ENCODE assay signal across 25 cellular contexts in the genomic region with DNA sequence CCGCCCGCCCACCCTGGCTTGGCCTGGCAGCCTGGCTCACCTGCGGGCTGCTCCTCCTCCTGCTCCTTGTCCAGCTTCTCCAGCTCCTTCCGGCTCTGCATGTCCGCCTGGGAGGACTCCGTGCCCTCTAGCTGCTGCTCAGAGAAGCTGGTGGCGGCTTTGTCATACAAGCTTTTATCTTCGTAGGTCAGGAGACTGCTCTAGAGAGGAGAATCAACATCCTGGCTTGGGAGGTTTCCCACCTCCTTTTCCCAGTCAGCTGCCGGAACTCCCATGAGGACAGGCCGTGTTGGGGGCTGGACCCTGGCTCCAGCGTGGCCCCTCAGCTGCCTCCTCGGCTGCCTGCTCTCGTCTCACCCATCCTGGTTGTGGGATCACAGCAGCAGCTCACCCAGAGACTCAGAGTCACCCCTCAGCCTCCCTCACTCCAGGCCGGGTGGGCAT. TPM values are rescaled to one million over a fixed set of nuclear protein-coding genes. Genes with fewer than 3 reads are reported as not detected.
A peak's percentile ranks its signal among the peaks of the same experiment; 100 is the strongest.
DNase-seq lines count a peak whose midpoint lies in the region; ATAC-seq and TF ChIP-seq lines count a peak whose summit lies in the region.
"Had no signal": no experiment of that assay in that cellular context is flagged by ENCODE, and none has a peak within 500 bp of the region (broad histone marks: within the 10 kb centered on the region; RNA-seq: fewer than 3 reads in every experiment).

No MANE protein-coding gene starts in this region.

- no peaks in the 10 kb centered on the region for H3K9me3 ChIP-seq in T-helper 17 cell (ENCODE audit: control insufficient read depth, low read length, poor library complexity, severe bottlenecking)

- intact Hi-C loops in natural killer cell (cut with micrococcal nuclease), result no loop called here

- in situ Hi-C loops in G401 (cut with HindIII; ENCODE audit: low sequenced_read_pairs), result no loop called here

- ATAC-seq in T-helper 17 cell, result no peak
- ATAC-seq in stimulated activated memory B cell treated with anti-CD40 and anti-IgM and Interleukin-4, amounts not matched to agents 10 μg/mL and 1 μg/mL and 100 μg/mL, for 72 hours, result peak; percentile 12
- ATAC-seq in natural killer cell, result no peak
- ATAC-seq: GM12878, Panc1 had no signal

- H3K4me1 Mint-ChIP-seq in T-helper 17 cell (peaks cover 2% of the 10 kb centered on the region), natural killer cell (peaks cover 0 to 6% of the 10 kb centered on the region in 2 donors)
- H3K4me1 Mint-ChIP-seq in stimulated activated memory B cell treated with anti-CD40 and anti-IgM and Interleukin-4, amounts not matched to agents 10 μg/mL and 1 μg/mL and 100 μg/mL, for 72 hours, result no peaks in the 10 kb centered on the region

- TF ChIP-seq CTCF in natural killer cell (IDR thresholded peaks at IDR 0.05), result no peak

- no peak for TF ChIP-seq POLR2A in erythroblast (IDR thresholded peaks at IDR 0.05; ENCODE audit: low read length)

- H3K4me3 Mint-ChIP-seq in T-helper 17 cell (no peak overlapping the region), natural killer cell (no peak overlapping the region)
- H3K4me3 Mint-ChIP-seq in stimulated activated memory B cell treated with anti-CD40 and anti-IgM and Interleukin-4, amounts not matched to agents 10 μg/mL and 1 μg/mL and 100 μg/mL, for 72 hours, result no peak overlapping the region
- H3K4me3 Mint-ChIP-seq: CD4-positive, alpha-beta T cell had no signal

- peaks cover 13% of the 10 kb centered on the region for H3K9me3 Mint-ChIP-seq in stimulated activated memory B cell treated with anti-CD40 and anti-IgM and Interleukin-4, amounts not matched to agents 10 μg/mL and 1 μg/mL and 100 μg/mL, for 72 hours
- H3K9me3 Mint-ChIP-seq in natural killer cell, result peaks cover 0 to 2% of the 10 kb centered on the region in 2 donors

- peaks cover 33% of the 10 kb centered on the region for H3K27me3 Mint-ChIP-seq in T-helper 17 cell
- H3K27me3 Mint-ChIP-seq in stimulated activated memory B cell treated with anti-CD40 and anti-IgM and Interleukin-4, amounts not matched to agents 10 μg/mL and 1 μg/mL and 100 μg/mL, for 72 hours, result peaks cover 93% of the 10 kb centered on the region
- peaks cover 6% of the 10 kb centered on the region in 2 donors for H3K27me3 Mint-ChIP-seq in natural killer cell (ENCODE audit: low read depth in 2 of 2)

- peaks cover 2% of the 10 kb centered on the region for H3K36me3 Mint-ChIP-seq in T-helper 17 cell (ENCODE audit: low read depth)
- H3K36me3 Mint-ChIP-seq in stimulated activated memory B cell treated with anti-CD40 and anti-IgM and Interleukin-4, amounts not matched to agents 10 μg/mL and 1 μg/mL and 100 μg/mL, for 72 hours, result no peaks in the 10 kb centered on the region
- H3K36me3 Mint-ChIP-seq in natural killer cell, result no peaks in the 10 kb centered on the region

- DNase-seq in G401 (ENCODE audit: low spot score) (peak; percentile 22), T-helper 17 cell (no peak), left kidney (ENCODE audit: low read depth, low spot score) (peak; percentile 58), NCI-H2029 treated with DMSO at 0.1 percent for 48 hours (lab: John Stamatoyannopoulos, UW) (no peak), natural killer cell (no peak), erythroblast (lab: John Stamatoyannopoulos, UW) (no peak)
- DNase-seq: CD4-positive, alpha-beta T cell; COR-L47; GDM1; GOT3; Kasumi-1; NCI-H1092 treated with DMSO at 0.1 percent for 48 hours; NCI-H1436; NCI-H187; NCI-H524; NCI-H774; SHP77 treated with DMSO at 0.1 percent for 48 hours had no signal

- H3K27ac Mint-ChIP-seq in T-helper 17 cell (peak overlapping the region; percentile 32), natural killer cell (no peak overlapping the region)
- H3K27ac Mint-ChIP-seq in stimulated activated memory B cell treated with anti-CD40 and anti-IgM and Interleukin-4, amounts not matched to agents 10 μg/mL and 1 μg/mL and 100 μg/mL, for 72 hours, result peak overlapping the region; percentile 30
- H3K27ac Mint-ChIP-seq: CD4-positive, alpha-beta T cell had no signal

RNA-seq across cellular contexts. Expression of gene TMEM52, which starts 36.6 kb away (rescaled TPM):
- total RNA-seq in G401 (2014; rRNA removed; shearing (Covaris generic)), result 5.3 and 13.7 TPM in 2 replicates
- total RNA-seq in T-helper 17 cell (under 1 TPM in 1 of 2 donors, not detected in 1; 0.52 TPM), natural killer cell (under 1 TPM in 1 of 3 donors, not detected in 2; 0.41 TPM)
- total RNA-seq: M059J had no signal

RNA-seq across cellular contexts. Expression of gene CALML6, which starts 40.6 kb away (rescaled TPM):
- not detected in 2 replicates for total RNA-seq in G401 (2014; rRNA removed; shearing (Covaris generic))
- total RNA-seq in T-helper 17 cell (under 1 TPM; 0.35 to 0.55 TPM), natural killer cell (1 to 10 TPM; 2.1 to 3.9 (median 2.9) TPM)
- total RNA-seq: HT1080, K562, M059J had no signal

RNA-seq across cellular contexts. Expression of gene CFAP74, which starts 47.9 kb away (rescaled TPM):
- not detected in 2 replicates for total RNA-seq in G401 (2014; rRNA removed; shearing (Covaris generic))
- total RNA-seq in T-helper 17 cell (not detected), natural killer cell (not detected)
- total RNA-seq: CD4-positive, alpha-beta T cell; Daoy; GM12878; HT1080; M059J; OCI-LY7 had no signal

Comparison
In these comparisons a context has a peak if more than half of its experiments do, and no peak if none do; other contexts are left out.
1. DNase-seq: peak in G401 (single experiment) and left kidney (single experiment); none in T-helper 17 cell (0 of 3), NCI-H2029 treated with DMSO at 0.1 percent for 48 hours (single experiment), natural killer cell (single experiment) and erythroblast (0 of 2).
2. H3K27ac Mint-ChIP-seq: peak in T-helper 17 cell (single experiment) and stimulated activated memory B cell treated with anti-CD40 and anti-IgM and Interleukin-4, amounts not matched to agents 10 μg/mL and 1 μg/mL and 100 μg/mL, for 72 hours (single experiment); none in natural killer cell (0 of 2).